In the genomic region with DNA sequence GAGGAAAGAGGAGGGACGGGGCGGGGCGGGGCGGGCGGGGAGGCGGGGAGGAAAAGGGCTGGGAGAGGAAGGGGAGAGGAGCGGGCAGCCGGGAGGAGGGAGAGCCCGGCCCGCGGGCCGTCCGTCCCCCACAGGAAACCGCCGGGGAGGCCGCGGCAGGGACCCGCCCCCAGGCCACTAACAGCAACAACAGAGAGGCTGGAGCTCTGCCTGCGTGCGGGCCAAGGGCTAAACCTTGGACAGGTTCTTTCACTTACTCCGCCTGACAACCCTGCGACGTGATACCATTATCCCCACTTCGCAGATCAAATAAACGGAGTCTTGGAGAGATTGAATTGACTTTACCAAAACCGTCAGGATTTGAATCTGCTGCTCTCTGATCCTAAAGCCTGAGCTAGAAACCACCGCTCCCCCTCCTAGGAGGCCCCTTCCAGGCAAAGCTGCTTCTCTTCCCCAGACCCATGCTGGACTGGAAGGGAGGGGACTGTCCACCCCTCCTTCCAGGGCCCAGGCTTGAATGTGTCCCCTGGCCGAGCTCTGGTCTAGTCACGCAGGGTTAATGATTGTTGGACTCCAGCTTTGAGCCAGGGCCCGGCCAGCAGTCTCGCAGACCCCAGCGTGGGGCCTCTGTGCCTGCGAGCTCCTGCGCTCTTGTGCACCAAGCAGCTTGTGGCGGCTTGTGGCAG, we compare ENCODE assay signal across 8 cellular contexts. TPM values are rescaled to one million over a fixed set of nuclear protein-coding genes. Genes with fewer than 3 reads are reported as not detected.
DNase-seq lines count a peak whose midpoint lies in the region; ATAC-seq and TF ChIP-seq lines count a peak whose summit lies in the region.

A gene with protein sequence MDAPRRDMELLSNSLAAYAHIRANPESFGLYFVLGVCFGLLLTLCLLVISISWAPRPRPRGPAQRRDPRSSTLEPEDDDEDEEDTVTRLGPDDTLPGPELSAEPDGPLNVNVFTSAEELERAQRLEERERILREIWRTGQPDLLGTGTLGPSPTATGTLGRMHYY (minus strand): TSS at position 10 of the 686 bp plus-strand sequence. CDS start 608 bp downstream, outside the sequence.

- H3K27ac Mint-ChIP-seq in mesothelial cell of epicardium = peak within 1 kb of the TSS; percentile 92

- H3K4me1 Mint-ChIP-seq in mesothelial cell of epicardium = peaks cover 58% of the 10 kb centered on the region

- H3K9me3 ChIP-seq in MG63 = no peaks in the 10 kb centered on the region
- no peaks in the 10 kb centered on the region for H3K9me3 ChIP-seq in thymus (ENCODE audit: control insufficient read depth)

- H3K9me3 Mint-ChIP-seq in mesothelial cell of epicardium = no peaks in the 10 kb centered on the region

- H3K36me3 ChIP-seq in MG63 (peaks cover 18% of the 10 kb centered on the region), thymus (ENCODE audit: control insufficient read depth, insufficient read depth) (no peaks in the 10 kb centered on the region)

- H3K27ac ChIP-seq in thymus (ENCODE audit: low read depth) = peak within 1 kb of the TSS; percentile 62

- no peaks in the 10 kb centered on the region for H3K36me3 Mint-ChIP-seq in mesothelial cell of epicardium

- ATAC-seq in GM18520 (IDR thresholded peaks at IDR 0.05; ENCODE audit: unreplicated experiment) = no peak

- no peak for TF ChIP-seq CTCF in epithelial cell of esophagus (IDR thresholded peaks at IDR 0.05; ENCODE audit: insufficient read depth, low read depth, low read length, missing control alignments)
- no peak for TF ChIP-seq CTCF in mesothelial cell of epicardium (IDR thresholded peaks at IDR 0.05; ENCODE audit: unreplicated experiment)

- H3K27me3 ChIP-seq in MG63 (no peaks in the 10 kb centered on the region), thymus (ENCODE audit: control insufficient read depth, insufficient read depth) (peaks cover 49% of the 10 kb centered on the region)

- peaks cover 8% of the 10 kb centered on the region for H3K27me3 Mint-ChIP-seq in mesothelial cell of epicardium (ENCODE audit: low read depth)

- WGBS in thymus = 3% methylated on average over 35 of the region's 35 CpGs

- H3K4me3 ChIP-seq in MG63 (peak within 1 kb of the TSS; percentile 31), epithelial cell of esophagus (ENCODE audit: low read length) (peak within 1 kb of the TSS; percentile 44), thymus (ENCODE audit: low read length) (peak within 1 kb of the TSS; percentile 57)

- DNase-seq in stimulated activated CD4-positive, alpha-beta T cell treated with anti-CD3 and anti-CD28 coated beads, Interleukin-12 subunit alpha, Interleukin-12 subunit beta, amount 100 ng/mL, for 4 hours = peak; percentile 27
- DNase-seq in stimulated activated CD4-positive, alpha-beta T cell treated with anti-CD3 and anti-CD28 coated beads, Interleukin-1b, Interleukin-23, amount 100 ng/mL, for 48 hours = no peak
- DNase-seq in MG63 = peak; percentile 39
- DNase-seq in activated CD4-positive, alpha-beta T cell treated with anti-CD3 and anti-CD28 coated beads, Interleukin-2, amount 50 U/mL, for 1 hour = peak; percentile 20
- peak; percentile 59 for DNase-seq in epithelial cell of esophagus (ENCODE audit: low read depth)
- peak in 1 of 2 experiments; percentile 77 for DNase-seq in mesothelial cell of epicardium (ENCODE audit: low spot score in 2 of 2, unreplicated experiment in 2 of 2)

- peak within 1 kb of the TSS; percentile 75 for H3K4me3 Mint-ChIP-seq in mesothelial cell of epicardium

- peaks cover 8% of the 10 kb centered on the region for H3K4me1 ChIP-seq in thymus (ENCODE audit: control insufficient read depth, insufficient read depth, low read length)

RNA-seq across cellular contexts. Expression of the gene that starts here (rescaled TPM):
- total RNA-seq in MG63 (2014; rRNA removed; shearing (Covaris generic); ENCODE audit: low replicate concordance) = 1.9 and 7.0 TPM in 2 replicates
- 78.1 to 80.4 TPM (median 80.4 TPM) in 3 replicates for total RNA-seq in mesothelial cell of epicardium
- 11.2 TPM for polyA plus RNA-seq in thymus
